Comparison of ENCODE assay signal across 1 cellular context in the genomic region with DNA sequence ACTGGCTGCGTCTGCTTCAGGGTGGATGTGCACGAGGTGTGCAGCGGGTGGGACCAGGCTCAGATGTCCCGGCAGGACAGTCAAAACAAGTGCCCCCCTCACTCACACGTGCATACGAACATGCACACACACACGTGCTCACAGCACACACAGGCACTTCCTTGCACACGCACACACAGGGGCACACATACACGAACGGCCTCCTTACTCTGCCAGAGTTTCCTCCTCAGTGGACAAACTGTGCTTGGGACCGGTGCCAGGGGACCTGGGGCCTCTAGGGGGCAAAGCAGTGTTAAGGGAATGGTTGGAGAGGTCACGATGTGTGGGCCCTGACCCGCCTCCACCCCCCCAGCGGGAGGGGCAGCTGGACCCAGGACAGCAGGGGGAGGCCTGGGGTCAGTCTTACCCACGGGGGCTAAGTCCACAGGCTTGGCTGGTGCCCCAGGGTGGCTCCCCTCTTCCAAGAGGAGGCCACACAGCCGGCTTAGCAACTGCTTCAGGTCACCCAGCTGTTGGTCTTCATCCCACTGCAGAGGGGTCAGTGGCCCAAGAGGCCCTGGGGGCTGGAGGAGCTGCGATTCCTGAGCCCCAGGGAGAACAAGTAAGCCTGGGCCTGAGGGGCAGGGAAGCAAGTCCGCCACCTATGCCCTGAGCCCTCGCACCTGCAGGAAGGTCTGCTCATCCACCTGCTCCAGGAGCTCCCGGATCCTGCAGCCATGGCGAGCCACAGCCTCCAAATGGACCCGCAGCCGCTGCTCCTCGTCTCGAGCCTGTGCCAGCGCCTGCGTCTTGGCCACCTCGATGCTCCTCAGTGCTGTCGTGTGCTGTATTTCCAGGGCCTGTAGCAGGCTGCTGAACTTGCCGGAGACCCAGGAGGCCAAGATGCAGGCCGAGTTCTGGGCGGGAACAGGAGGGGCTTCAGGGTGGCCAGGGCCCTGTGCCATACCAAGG.
TF ChIP-seq lines count a peak whose summit lies in the region.

No MANE protein-coding gene starts in this region.

TF ChIP-seq in HepG2, 621 proteins besides CTCF, POLR2A, EP300 and RAD21 (continued from another document and continues in another):
- TF ChIP-seq, protein P1, sequence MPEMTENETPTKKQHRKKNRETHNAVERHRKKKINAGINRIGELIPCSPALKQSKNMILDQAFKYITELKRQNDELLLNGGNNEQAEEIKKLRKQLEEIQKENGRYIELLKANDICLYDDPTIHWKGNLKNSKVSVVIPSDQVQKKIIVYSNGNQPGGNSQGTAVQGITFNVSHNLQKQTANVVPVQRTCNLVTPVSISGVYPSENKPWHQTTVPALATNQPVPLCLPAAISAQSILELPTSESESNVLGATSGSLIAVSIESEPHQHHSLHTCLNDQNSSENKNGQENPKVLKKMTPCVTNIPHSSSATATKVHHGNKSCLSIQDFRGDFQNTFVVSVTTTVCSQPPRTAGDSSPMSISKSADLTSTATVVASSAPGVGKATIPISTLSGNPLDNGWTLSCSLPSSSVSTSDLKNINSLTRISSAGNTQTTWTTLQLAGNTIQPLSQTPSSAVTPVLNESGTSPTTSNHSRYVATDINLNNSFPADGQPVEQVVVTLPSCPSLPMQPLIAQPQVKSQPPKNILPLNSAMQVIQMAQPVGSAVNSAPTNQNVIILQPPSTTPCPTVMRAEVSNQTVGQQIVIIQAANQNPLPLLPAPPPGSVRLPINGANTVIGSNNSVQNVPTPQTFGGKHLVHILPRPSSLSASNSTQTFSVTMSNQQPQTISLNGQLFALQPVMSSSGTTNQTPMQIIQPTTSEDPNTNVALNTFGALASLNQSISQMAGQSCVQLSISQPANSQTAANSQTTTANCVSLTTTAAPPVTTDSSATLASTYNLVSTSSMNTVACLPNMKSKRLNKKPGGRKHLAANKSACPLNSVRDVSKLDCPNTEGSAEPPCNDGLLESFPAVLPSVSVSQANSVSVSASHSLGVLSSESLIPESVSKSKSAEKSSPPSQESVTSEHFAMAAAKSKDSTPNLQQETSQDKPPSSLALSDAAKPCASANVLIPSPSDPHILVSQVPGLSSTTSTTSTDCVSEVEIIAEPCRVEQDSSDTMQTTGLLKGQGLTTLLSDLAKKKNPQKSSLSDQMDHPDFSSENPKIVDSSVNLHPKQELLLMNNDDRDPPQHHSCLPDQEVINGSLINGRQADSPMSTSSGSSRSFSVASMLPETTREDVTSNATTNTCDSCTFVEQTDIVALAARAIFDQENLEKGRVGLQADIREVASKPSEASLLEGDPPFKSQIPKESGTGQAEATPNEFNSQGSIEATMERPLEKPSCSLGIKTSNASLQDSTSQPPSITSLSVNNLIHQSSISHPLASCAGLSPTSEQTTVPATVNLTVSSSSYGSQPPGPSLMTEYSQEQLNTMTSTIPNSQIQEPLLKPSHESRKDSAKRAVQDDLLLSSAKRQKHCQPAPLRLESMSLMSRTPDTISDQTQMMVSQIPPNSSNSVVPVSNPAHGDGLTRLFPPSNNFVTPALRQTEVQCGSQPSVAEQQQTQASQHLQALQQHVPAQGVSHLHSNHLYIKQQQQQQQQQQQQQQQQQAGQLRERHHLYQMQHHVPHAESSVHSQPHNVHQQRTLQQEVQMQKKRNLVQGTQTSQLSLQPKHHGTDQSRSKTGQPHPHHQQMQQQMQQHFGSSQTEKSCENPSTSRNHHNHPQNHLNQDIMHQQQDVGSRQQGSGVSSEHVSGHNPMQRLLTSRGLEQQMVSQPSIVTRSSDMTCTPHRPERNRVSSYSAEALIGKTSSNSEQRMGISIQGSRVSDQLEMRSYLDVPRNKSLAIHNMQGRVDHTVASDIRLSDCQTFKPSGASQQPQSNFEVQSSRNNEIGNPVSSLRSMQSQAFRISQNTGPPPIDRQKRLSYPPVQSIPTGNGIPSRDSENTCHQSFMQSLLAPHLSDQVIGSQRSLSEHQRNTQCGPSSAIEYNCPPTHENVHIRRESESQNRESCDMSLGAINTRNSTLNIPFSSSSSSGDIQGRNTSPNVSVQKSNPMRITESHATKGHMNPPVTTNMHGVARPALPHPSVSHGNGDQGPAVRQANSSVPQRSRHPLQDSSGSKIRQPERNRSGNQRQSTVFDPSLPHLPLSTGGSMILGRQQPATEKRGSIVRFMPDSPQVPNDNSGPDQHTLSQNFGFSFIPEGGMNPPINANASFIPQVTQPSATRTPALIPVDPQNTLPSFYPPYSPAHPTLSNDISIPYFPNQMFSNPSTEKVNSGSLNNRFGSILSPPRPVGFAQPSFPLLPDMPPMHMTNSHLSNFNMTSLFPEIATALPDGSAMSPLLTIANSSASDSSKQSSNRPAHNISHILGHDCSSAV (CRISPR knock-in tag; IDR thresholded peaks at IDR 0.05; ENCODE audit: borderline replicate concordance), result no peak
- no peak for TF ChIP-seq SETDB1 (CRISPR knock-in tag; IDR thresholded peaks at IDR 0.05; ENCODE audit: borderline replicate concordance)
- TF ChIP-seq THYN1 (CRISPR knock-in tag; IDR thresholded peaks at IDR 0.05; ENCODE audit: borderline replicate concordance, low read depth), result no peak
- TF ChIP-seq HMG20A (CRISPR knock-in tag; IDR thresholded peaks at IDR 0.05; ENCODE audit: borderline replicate concordance), result peak; percentile 73; the same call in 1 of the 2 replicates
- TF ChIP-seq NFKBIZ (CRISPR knock-in tag; IDR thresholded peaks at IDR 0.05), result peak; percentile 83; the same call in 1 of the 2 replicates
- peak; percentile 81 for TF ChIP-seq ZNF605 (CRISPR knock-in tag; IDR thresholded peaks at IDR 0.05)
- TF ChIP-seq RBM39 (IDR thresholded peaks at IDR 0.05; ENCODE audit: low read depth, low read length, poor library complexity, severe bottlenecking), result peak; percentile 15
- TF ChIP-seq, protein P2, sequence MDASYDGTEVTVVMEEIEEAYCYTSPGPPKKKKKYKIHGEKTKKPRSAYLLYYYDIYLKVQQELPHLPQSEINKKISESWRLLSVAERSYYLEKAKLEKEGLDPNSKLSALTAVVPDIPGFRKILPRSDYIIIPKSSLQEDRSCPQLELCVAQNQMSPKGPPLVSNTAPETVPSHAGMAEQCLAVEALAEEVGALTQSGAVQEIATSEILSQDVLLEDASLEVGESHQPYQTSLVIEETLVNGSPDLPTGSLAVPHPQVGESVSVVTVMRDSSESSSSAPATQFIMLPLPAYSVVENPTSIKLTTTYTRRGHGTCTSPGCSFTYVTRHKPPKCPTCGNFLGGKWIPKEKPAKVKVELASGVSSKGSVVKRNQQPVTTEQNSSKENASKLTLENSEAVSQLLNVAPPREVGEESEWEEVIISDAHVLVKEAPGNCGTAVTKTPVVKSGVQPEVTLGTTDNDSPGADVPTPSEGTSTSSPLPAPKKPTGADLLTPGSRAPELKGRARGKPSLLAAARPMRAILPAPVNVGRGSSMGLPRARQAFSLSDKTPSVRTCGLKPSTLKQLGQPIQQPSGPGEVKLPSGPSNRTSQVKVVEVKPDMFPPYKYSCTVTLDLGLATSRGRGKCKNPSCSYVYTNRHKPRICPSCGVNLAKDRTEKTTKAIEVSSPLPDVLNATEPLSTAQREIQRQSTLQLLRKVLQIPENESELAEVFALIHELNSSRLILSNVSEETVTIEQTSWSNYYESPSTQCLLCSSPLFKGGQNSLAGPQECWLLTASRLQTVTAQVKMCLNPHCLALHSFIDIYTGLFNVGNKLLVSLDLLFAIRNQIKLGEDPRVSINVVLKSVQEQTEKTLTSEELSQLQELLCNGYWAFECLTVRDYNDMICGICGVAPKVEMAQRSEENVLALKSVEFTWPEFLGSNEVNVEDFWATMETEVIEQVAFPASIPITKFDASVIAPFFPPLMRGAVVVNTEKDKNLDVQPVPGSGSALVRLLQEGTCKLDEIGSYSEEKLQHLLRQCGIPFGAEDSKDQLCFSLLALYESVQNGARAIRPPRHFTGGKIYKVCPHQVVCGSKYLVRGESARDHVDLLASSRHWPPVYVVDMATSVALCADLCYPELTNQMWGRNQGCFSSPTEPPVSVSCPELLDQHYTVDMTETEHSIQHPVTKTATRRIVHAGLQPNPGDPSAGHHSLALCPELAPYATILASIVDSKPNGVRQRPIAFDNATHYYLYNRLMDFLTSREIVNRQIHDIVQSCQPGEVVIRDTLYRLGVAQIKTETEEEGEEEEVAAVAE (CRISPR knock-in tag; IDR thresholded peaks at IDR 0.05; ENCODE audit: borderline replicate concordance), result peak; percentile 67; the same call in 1 of the 2 replicates
- TF ChIP-seq, protein P3, sequence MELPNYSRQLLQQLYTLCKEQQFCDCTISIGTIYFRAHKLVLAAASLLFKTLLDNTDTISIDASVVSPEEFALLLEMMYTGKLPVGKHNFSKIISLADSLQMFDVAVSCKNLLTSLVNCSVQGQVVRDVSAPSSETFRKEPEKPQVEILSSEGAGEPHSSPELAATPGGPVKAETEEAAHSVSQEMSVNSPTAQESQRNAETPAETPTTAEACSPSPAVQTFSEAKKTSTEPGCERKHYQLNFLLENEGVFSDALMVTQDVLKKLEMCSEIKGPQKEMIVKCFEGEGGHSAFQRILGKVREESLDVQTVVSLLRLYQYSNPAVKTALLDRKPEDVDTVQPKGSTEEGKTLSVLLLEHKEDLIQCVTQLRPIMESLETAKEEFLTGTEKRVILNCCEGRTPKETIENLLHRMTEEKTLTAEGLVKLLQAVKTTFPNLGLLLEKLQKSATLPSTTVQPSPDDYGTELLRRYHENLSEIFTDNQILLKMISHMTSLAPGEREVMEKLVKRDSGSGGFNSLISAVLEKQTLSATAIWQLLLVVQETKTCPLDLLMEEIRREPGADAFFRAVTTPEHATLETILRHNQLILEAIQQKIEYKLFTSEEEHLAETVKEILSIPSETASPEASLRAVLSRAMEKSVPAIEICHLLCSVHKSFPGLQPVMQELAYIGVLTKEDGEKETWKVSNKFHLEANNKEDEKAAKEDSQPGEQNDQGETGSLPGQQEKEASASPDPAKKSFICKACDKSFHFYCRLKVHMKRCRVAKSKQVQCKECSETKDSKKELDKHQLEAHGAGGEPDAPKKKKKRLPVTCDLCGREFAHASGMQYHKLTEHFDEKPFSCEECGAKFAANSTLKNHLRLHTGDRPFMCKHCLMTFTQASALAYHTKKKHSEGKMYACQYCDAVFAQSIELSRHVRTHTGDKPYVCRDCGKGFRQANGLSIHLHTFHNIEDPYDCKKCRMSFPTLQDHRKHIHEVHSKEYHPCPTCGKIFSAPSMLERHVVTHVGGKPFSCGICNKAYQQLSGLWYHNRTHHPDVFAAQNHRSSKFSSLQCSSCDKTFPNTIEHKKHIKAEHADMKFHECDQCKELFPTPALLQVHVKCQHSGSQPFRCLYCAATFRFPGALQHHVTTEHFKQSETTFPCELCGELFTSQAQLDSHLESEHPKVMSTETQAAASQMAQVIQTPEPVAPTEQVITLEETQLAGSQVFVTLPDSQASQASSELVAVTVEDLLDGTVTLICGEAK (IDR thresholded peaks at IDR 0.05), result no peak
- TF ChIP-seq, protein P3 (CRISPR knock-in tag; IDR thresholded peaks at IDR 0.05), result no peak; the same call in 1 of the 2 replicates
- TF ChIP-seq, protein P4, sequence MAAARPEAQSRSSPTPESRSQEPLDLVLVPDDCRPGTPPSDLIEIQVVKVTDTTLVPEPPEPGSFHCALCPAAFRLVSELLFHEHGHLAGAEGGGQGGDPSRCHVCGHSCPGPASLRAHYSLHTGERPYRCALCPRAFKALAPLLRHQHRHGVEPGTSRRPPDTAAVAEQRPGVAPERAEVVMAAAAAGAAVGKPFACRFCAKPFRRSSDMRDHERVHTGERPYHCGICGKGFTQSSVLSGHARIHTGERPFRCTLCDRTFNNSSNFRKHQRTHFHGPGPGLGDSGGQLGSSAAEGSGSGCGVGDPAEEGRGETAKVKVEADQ (CRISPR knock-in tag; IDR thresholded peaks at IDR 0.05; ENCODE audit: borderline replicate concordance), result peak; percentile 77; the same call in 1 of the 2 replicates
- TF ChIP-seq CEBPB (IDR thresholded peaks at IDR 0.05; ENCODE audit: borderline replicate concordance, low read depth, low read length), result no peak
- TF ChIP-seq ZIK1 (CRISPR knock-in tag; IDR thresholded peaks at IDR 0.05; ENCODE audit: borderline replicate concordance, low read depth), result peak; percentile 44; the same call in 1 of the 2 replicates
- TF ChIP-seq, protein P5, sequence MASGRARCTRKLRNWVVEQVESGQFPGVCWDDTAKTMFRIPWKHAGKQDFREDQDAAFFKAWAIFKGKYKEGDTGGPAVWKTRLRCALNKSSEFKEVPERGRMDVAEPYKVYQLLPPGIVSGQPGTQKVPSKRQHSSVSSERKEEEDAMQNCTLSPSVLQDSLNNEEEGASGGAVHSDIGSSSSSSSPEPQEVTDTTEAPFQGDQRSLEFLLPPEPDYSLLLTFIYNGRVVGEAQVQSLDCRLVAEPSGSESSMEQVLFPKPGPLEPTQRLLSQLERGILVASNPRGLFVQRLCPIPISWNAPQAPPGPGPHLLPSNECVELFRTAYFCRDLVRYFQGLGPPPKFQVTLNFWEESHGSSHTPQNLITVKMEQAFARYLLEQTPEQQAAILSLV (CRISPR knock-in tag; IDR thresholded peaks at IDR 0.05; ENCODE audit: borderline replicate concordance), result no peak; the same call in 1 of the 2 replicates
- 0 out of 2 replicates have a peak, but pooled peaks have one; percentile 3 for TF ChIP-seq SATB2 (CRISPR knock-in tag; IDR thresholded peaks at IDR 0.05)
- peak; percentile 25; the same call in 1 of the 2 replicates for TF ChIP-seq ZNF616 (CRISPR knock-in tag; IDR thresholded peaks at IDR 0.05; ENCODE audit: low read depth)
- no peak; the same call in 1 of the 2 replicates for TF ChIP-seq NAIF1 (CRISPR knock-in tag; IDR thresholded peaks at IDR 0.05; ENCODE audit: borderline replicate concordance)
- no peak for TF ChIP-seq MAFG (CRISPR knock-in tag; IDR thresholded peaks at IDR 0.05)
- TF ChIP-seq NKX3-1 (CRISPR knock-in tag; IDR thresholded peaks at IDR 0.05), result peak; percentile 85; the same call in 1 of the 2 replicates
- no peak for TF ChIP-seq NONO (IDR thresholded peaks at IDR 0.05)
- TF ChIP-seq NONO (CRISPR knock-in tag; conservative IDR thresholded peaks at IDR 0.05), result peak; percentile 14
- TF ChIP-seq ZNF589 (CRISPR knock-in tag; conservative IDR thresholded peaks at IDR 0.05), result peak; percentile 9; the same call in 1 of the 2 replicates
- no peak for TF ChIP-seq NFATC3 (CRISPR knock-in tag; IDR thresholded peaks at IDR 0.05)
- peak; percentile 82; the same call in 1 of the 2 replicates for TF ChIP-seq EEA1 (CRISPR knock-in tag; IDR thresholded peaks at IDR 0.05; ENCODE audit: borderline replicate concordance)
- TF ChIP-seq MBD4 (IDR thresholded peaks at IDR 0.05; ENCODE audit: borderline replicate concordance, low read length), result no peak
